ENCODE assay signal across 16 cellular contexts in genomic region chr3:165459111-165459510, GRCh38.
DNase-seq lines count a peak whose midpoint lies in the region; TF ChIP-seq lines count a peak whose summit lies in the region.
"Had no signal": no experiment of that assay in that cellular context is flagged by ENCODE, and none has a peak within 500 bp of the region (broad histone marks: within the 10 kb centered on the region; RNA-seq: fewer than 3 reads in every experiment).

No MANE protein-coding gene starts in this region.

- H3K27ac ChIP-seq in dorsolateral prefrontal cortex: no peak overlapping the region
- H3K27ac ChIP-seq: C4-2B had no signal

- intact Hi-C loops in dorsolateral prefrontal cortex (cut with DNase I): no loop called here

- DNase-seq in ELR (ENCODE audit: low read depth) (peak; percentile 54), RKO (ENCODE audit: low spot score) (peak; percentile 13), epithelial cell of esophagus (ENCODE audit: low read depth) (peak; percentile 69), T-helper 9 cell (no peak), dorsolateral prefrontal cortex (no peak), activated T-cell treated with anti-CD3 and anti-CD28 coated beads for 4 hours (no peak), type B pancreatic cell (ENCODE audit: extremely low spot score, unreplicated experiment) (no peak)
- DNase-seq: BE2C; CD4-positive, alpha-beta memory T cell; DMS153; DMS79 treated with DMSO at 0.1 percent for 48 hours; EL; GDM1; GOT3; H9 had no signal

- H3K4me3 Mint-ChIP-seq in type B pancreatic cell: no peak overlapping the region
- H3K4me3 Mint-ChIP-seq: CD4-positive, alpha-beta memory T cell; H9 had no signal

- no peak for TF ChIP-seq CTCF in epithelial cell of esophagus (IDR thresholded peaks at IDR 0.05; ENCODE audit: insufficient read depth, low read depth, low read length, missing control alignments)
- no peak for TF ChIP-seq CTCF in dorsolateral prefrontal cortex (IDR thresholded peaks at IDR 0.05 in 54 of 56, conservative IDR thresholded peaks at IDR 0.05 in 2 of 56; ENCODE audit: low read depth in 1 of 56, partially characterized antibody in 56 of 56)
- no peak for TF ChIP-seq CTCF in type B pancreatic cell (conservative IDR thresholded peaks at IDR 0.05)

- no peaks in the 10 kb centered on the region for H3K36me3 Mint-ChIP-seq in type B pancreatic cell
- H3K36me3 Mint-ChIP-seq: CD4-positive, alpha-beta memory T cell had no signal

- H3K27me3 Mint-ChIP-seq in type B pancreatic cell: no peaks in the 10 kb centered on the region
- H3K27me3 Mint-ChIP-seq: CD4-positive, alpha-beta memory T cell had no signal

- no peaks in the 10 kb centered on the region for H3K27me3 ChIP-seq in dorsolateral prefrontal cortex
- H3K27me3 ChIP-seq: BE2C had no signal

- no peak overlapping the region for H3K27ac Mint-ChIP-seq in type B pancreatic cell
- H3K27ac Mint-ChIP-seq: CD4-positive, alpha-beta memory T cell; H9 had no signal

- H3K4me3 ChIP-seq in epithelial cell of esophagus (ENCODE audit: low read length): no peak overlapping the region
- no peak overlapping the region for H3K4me3 ChIP-seq in dorsolateral prefrontal cortex

- H3K4me1 Mint-ChIP-seq in type B pancreatic cell (ENCODE audit: unreplicated experiment): no peaks in the 10 kb centered on the region
- H3K4me1 Mint-ChIP-seq: CD4-positive, alpha-beta memory T cell; H9 had no signal

- no peaks in the 10 kb centered on the region for H3K9me3 Mint-ChIP-seq in type B pancreatic cell
- H3K9me3 Mint-ChIP-seq: H9 had no signal

Comparison
In these comparisons a context has a peak if more than half of its experiments do, and no peak if none do; other contexts are left out.
1. DNase-seq: peak in ELR (single experiment), RKO (single experiment) and epithelial cell of esophagus (single experiment); none in T-helper 9 cell (single experiment), dorsolateral prefrontal cortex (0 of 10), activated T-cell treated with anti-CD3 and anti-CD28 coated beads for 4 hours (single experiment) and type B pancreatic cell (single experiment).